ENCODE assay signal across 9 cellular contexts in genomic region chr6:85126448-85127178, GRCh38.
A peak's percentile ranks its signal among the peaks of the same experiment; 100 is the strongest.
DNase-seq lines count a peak whose midpoint lies in the region; ATAC-seq and TF ChIP-seq lines count a peak whose summit lies in the region.
"Had no signal": no experiment of that assay in that cellular context is flagged by ENCODE, and none has a peak within 500 bp of the region (broad histone marks: within the 10 kb centered on the region; RNA-seq: fewer than 3 reads in every experiment).

No MANE protein-coding gene starts in this region.

- DNase-seq in NCI-H146 (lab: John Stamatoyannopoulos, UW) (peak; percentile 22), NCI-H146 treated with DMSO at 0.1 percent for 48 hours (lab: John Stamatoyannopoulos, UW; ENCODE audit: unreplicated experiment) (no peak), H4 (ENCODE audit: low spot score) (peak; percentile 60), NB4 (ENCODE audit: low read depth) (peak; percentile 55), cardiac fibroblast (ENCODE audit: low read depth in 2 of 2) (peak; percentile 65 to 67), right lobe of liver (peak; percentile 47 to 64 (median 47)), germinal center (ENCODE audit: low spot score) (no peak)

- intact Hi-C loops in right lobe of liver (cut with DNase I) = no loop called here

- no peaks in the 10 kb centered on the region for H3K36me3 ChIP-seq in right lobe of liver
- H3K36me3 ChIP-seq: BLaER1 had no signal

- H3K4me3 ChIP-seq in NB4 (ENCODE audit: low read depth, low read length) = no peak overlapping the region
- no peak overlapping the region for H3K4me3 ChIP-seq in cardiac fibroblast (replicated peaks in 1 of 2; ENCODE audit: low read depth in 2 of 2, low read length in 2 of 2)
- no peak overlapping the region for H3K4me3 ChIP-seq in right lobe of liver
- H3K4me3 ChIP-seq: BLaER1 had no signal

- H3K27ac ChIP-seq in right lobe of liver = no peak overlapping the region
- H3K27ac ChIP-seq: BLaER1 had no signal

- ATAC-seq in right lobe of liver (peak; percentile 90 to 96 (median 94)), HG02763 (IDR thresholded peaks at IDR 0.05; ENCODE audit: unreplicated experiment) (no peak)

- H3K4me1 ChIP-seq in right lobe of liver = no peaks in the 10 kb centered on the region
- H3K4me1 ChIP-seq: BLaER1 had no signal

- TF ChIP-seq POLR2A in NB4 (IDR thresholded peaks at IDR 0.05; ENCODE audit: extremely low read depth, insufficient read length) = no peak
- TF ChIP-seq POLR2A in right lobe of liver (IDR thresholded peaks at IDR 0.05) = no peak

- no peaks in the 10 kb centered on the region for H3K27me3 ChIP-seq in right lobe of liver
- H3K27me3 ChIP-seq: BLaER1 had no signal

- no peaks in the 10 kb centered on the region for H3K9me3 ChIP-seq in right lobe of liver
- H3K9me3 ChIP-seq: BLaER1 had no signal

- TF ChIP-seq CTCF in NB4 (IDR thresholded peaks at IDR 0.05; ENCODE audit: low read depth, low read length) (peak; percentile 77), cardiac fibroblast (IDR thresholded peaks at IDR 0.05; ENCODE audit: low read depth, low read length) (peak; percentile 84), right lobe of liver (IDR thresholded peaks at IDR 0.05) (peak; percentile 38 to 65 (median 54))

- WGBS in right lobe of liver (ENCODE audit: insufficient coverage, low coverage, low lambda C conversion rate, missing lambda C conversion rate) = 21% methylated on average over 10 of the region's 12 CpGs

Comparison
In these comparisons a context has a peak if more than half of its experiments do, and no peak if none do; other contexts are left out.
1. DNase-seq: peak in NCI-H146 (single experiment), H4 (single experiment), NB4 (single experiment), cardiac fibroblast (2 of 2) and right lobe of liver (3 of 3); none in NCI-H146 treated with DMSO at 0.1 percent for 48 hours (single experiment) and germinal center (single experiment).
2. Peak in every context shown above with its lines, with median percentiles within 50 percentile points of each other: CTCF ChIP-seq.